ENCODE assay signal across 28 cellular contexts in the genomic region with DNA sequence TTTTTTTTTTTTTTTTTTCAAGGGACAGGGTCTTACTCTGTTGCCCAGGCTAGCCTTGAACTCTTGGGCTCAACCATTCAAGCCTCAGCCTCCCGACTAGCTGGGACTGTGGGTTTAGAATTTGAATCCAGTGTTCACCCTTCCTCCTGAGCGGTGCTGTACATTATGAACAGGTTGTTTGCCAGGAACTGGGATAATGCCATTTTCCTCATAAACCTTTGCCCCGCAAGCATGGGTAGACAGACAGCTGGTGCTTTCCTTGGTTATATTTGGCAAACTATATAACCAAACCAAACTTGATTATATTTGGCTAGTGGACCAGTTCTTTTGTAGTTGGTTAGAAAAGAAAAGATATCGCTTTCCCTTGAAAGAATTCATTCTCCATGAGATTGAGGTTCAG. TPM values are rescaled to one million over a fixed set of nuclear protein-coding genes. Genes with fewer than 3 reads are reported as not detected.
DNase-seq lines count a peak whose midpoint lies in the region; ATAC-seq and TF ChIP-seq lines count a peak whose summit lies in the region.
"Had no signal": no experiment of that assay in that cellular context is flagged by ENCODE, and none has a peak within 500 bp of the region (broad histone marks: within the 10 kb centered on the region; RNA-seq: fewer than 3 reads in every experiment).

No MANE protein-coding gene starts in this region.

- DNase-seq in MCF 10A (ENCODE audit: unreplicated experiment) (no peak), breast epithelium (ENCODE audit: low spot score in 2 of 2) (no peak), left colon (no peak), type B pancreatic cell (ENCODE audit: extremely low spot score, unreplicated experiment) (no peak)
- DNase-seq in stimulated activated naive B cell treated with anti-CD40 and anti-IgM and Interleukin-4, amounts not matched to agents 10 μg/mL and 1 μg/mL and 100 μg/mL, for 72 hours: no peak
- DNase-seq: activated CD4-positive, alpha-beta T cell treated with anti-CD3 and anti-CD28 coated beads, Interleukin-2, amount 10 ng/mL, durations not matched to agents 7 days and 5 days; activated naive CD4-positive, alpha-beta T cell treated with anti-CD3 and anti-CD28 coated beads, Interleukin-2, amount 50 U/mL, for 16 hours; caudate nucleus; CD8-positive, alpha-beta memory T cell; DMS153; endodermal cell; gastrocnemius medialis; HCEC 1CT; mesendoderm; MG63; natural killer cell; NCI-H1436; NCI-H82; PC-3; Right ventricle myocardium superior; stimulated activated naive CD8-positive, alpha-beta T cell treated with anti-CD3 and anti-CD28 coated beads, Interleukin-15, amount 100 ng/mL, for 72 hours; tibial artery; WERI-Rb-1 had no signal

- H3K4me1 Mint-ChIP-seq in MCF 10A (ENCODE audit: insufficient read depth, unreplicated experiment) (peaks cover 64% of the 10 kb centered on the region), type B pancreatic cell (ENCODE audit: unreplicated experiment) (peaks cover 50% of the 10 kb centered on the region)
- H3K4me1 Mint-ChIP-seq in stimulated activated naive B cell treated with anti-CD40 and anti-IgM and Interleukin-4, amounts not matched to agents 10 μg/mL and 1 μg/mL and 100 μg/mL, for 72 hours: peaks cover 81 to 99% of the 10 kb centered on the region in 2 donors

- H3K27ac ChIP-seq in breast epithelium: no peak overlapping the region
- peak overlapping the region; percentile 30; the same call in 1 of the 2 replicates for H3K27ac ChIP-seq in VCaP
- H3K27ac ChIP-seq: tibial artery, WERI-Rb-1 had no signal

- H3K27ac Mint-ChIP-seq in MCF 10A (ENCODE audit: low read depth, unreplicated experiment): peak overlapping the region; percentile 87
- H3K27ac Mint-ChIP-seq in stimulated activated naive B cell treated with anti-CD40 and anti-IgM and Interleukin-4, amounts not matched to agents 10 μg/mL and 1 μg/mL and 100 μg/mL, for 72 hours: peak overlapping the region; percentile 98
- no peak overlapping the region for H3K27ac Mint-ChIP-seq in type B pancreatic cell
- H3K27ac Mint-ChIP-seq: dendritic cell treated with granulocyte-macrophage colony-stimulating factor and Interleukin-4, amounts not matched to agents 40 ng/mL and 50 ng/mL, for 4 days; endodermal cell; stimulated activated naive CD8-positive, alpha-beta T cell treated with anti-CD3 and anti-CD28 coated beads, Interleukin-15, amount 100 ng/mL, for 72 hours had no signal

- BruUV-seq in MCF 10A (replicated peaks; lab: Mats Ljungman, UMichigan): no TSS peak

- POLR2A ChIA-PET in MCF 10A (lab: Yijun Ruan, JAX): interaction anchor here (0.5 to 2.7 kb wide), 13 partner anchors 8 to 235 kb away, joined by 3 to 32 read pairs (median 6); partner anchors contain the start of gene GALNT2

- no peak for TF ChIP-seq POLR2A in breast epithelium (IDR thresholded peaks at IDR 0.05)

- H3K36me3 Mint-ChIP-seq in MCF 10A (ENCODE audit: insufficient read depth, unreplicated experiment) (peaks cover 21% of the 10 kb centered on the region), type B pancreatic cell (peaks cover 8% of the 10 kb centered on the region)
- peaks cover 20 to 43% of the 10 kb centered on the region in 2 donors for H3K36me3 Mint-ChIP-seq in stimulated activated naive B cell treated with anti-CD40 and anti-IgM and Interleukin-4, amounts not matched to agents 10 μg/mL and 1 μg/mL and 100 μg/mL, for 72 hours
- H3K36me3 Mint-ChIP-seq: natural killer cell had no signal

- CTCF ChIA-PET in MCF 10A (lab: Yijun Ruan, JAX): interaction anchor here (0.6 to 2.0 kb wide), 10 partner anchors 8 to 449 kb away, joined by 3 to 8 read pairs (median 4); no protein-coding TSS in a partner anchor

- H3K36me3 ChIP-seq in breast epithelium: no peaks in the 10 kb centered on the region
- H3K36me3 ChIP-seq: gastrocnemius medialis, WERI-Rb-1 had no signal

- ATAC-seq in left colon: peak; percentile 83
- no peak for ATAC-seq in stimulated activated naive B cell treated with anti-CD40 and anti-IgM and Interleukin-4, amounts not matched to agents 10 μg/mL and 1 μg/mL and 100 μg/mL, for 72 hours (replicated peaks)
- no peak for ATAC-seq in GM18870 (IDR thresholded peaks at IDR 0.05; ENCODE audit: unreplicated experiment)
- no peak for ATAC-seq in GM21367 (IDR thresholded peaks at IDR 0.05; ENCODE audit: unreplicated experiment)
- ATAC-seq: gastrocnemius medialis; left lobe of liver; natural killer cell; PC-3; stimulated activated naive CD8-positive, alpha-beta T cell treated with anti-CD3 and anti-CD28 coated beads, Interleukin-15, amount 100 ng/mL, for 72 hours had no signal

- H3K27me3 Mint-ChIP-seq in MCF 10A (ENCODE audit: insufficient read depth, unreplicated experiment) (no peaks in the 10 kb centered on the region), type B pancreatic cell (peaks cover 22% of the 10 kb centered on the region)
- H3K27me3 Mint-ChIP-seq in stimulated activated naive B cell treated with anti-CD40 and anti-IgM and Interleukin-4, amounts not matched to agents 10 μg/mL and 1 μg/mL and 100 μg/mL, for 72 hours: no peaks in the 10 kb centered on the region
- H3K27me3 Mint-ChIP-seq: activated CD4-positive, alpha-beta T cell treated with anti-CD3 and anti-CD28 coated beads, Interleukin-2, amount 10 ng/mL, durations not matched to agents 7 days and 5 days; CD8-positive, alpha-beta memory T cell; dendritic cell treated with granulocyte-macrophage colony-stimulating factor and Interleukin-4, amounts not matched to agents 40 ng/mL and 50 ng/mL, for 4 days; stimulated activated naive CD8-positive, alpha-beta T cell treated with anti-CD3 and anti-CD28 coated beads, Interleukin-15, amount 100 ng/mL, for 72 hours had no signal

- no peaks in the 10 kb centered on the region for H3K9me3 Mint-ChIP-seq in MCF 10A (ENCODE audit: unreplicated experiment)
- no peaks in the 10 kb centered on the region for H3K9me3 Mint-ChIP-seq in stimulated activated naive B cell treated with anti-CD40 and anti-IgM and Interleukin-4, amounts not matched to agents 10 μg/mL and 1 μg/mL and 100 μg/mL, for 72 hours
- peaks cover 5% of the 10 kb centered on the region for H3K9me3 Mint-ChIP-seq in type B pancreatic cell
- H3K9me3 Mint-ChIP-seq: activated CD4-positive, alpha-beta T cell treated with anti-CD3 and anti-CD28 coated beads, Interleukin-2, amount 10 ng/mL, durations not matched to agents 7 days and 5 days; CD8-positive, alpha-beta memory T cell; dendritic cell treated with granulocyte-macrophage colony-stimulating factor and Interleukin-4, amounts not matched to agents 40 ng/mL and 50 ng/mL, for 4 days; endodermal cell; natural killer cell; stimulated activated naive CD8-positive, alpha-beta T cell treated with anti-CD3 and anti-CD28 coated beads, Interleukin-15, amount 100 ng/mL, for 72 hours had no signal

- intact Hi-C loops in MCF 10A (cut with micrococcal nuclease): no loop called here
- intact Hi-C loops in breast epithelium (cut with DNase I; ENCODE audit: low total_unique reads): no loop called here
- intact Hi-C loops in left colon (cut with DNase I, micrococcal nuclease): no loop called here

- H3K27me3 ChIP-seq in breast epithelium: no peaks in the 10 kb centered on the region
- H3K27me3 ChIP-seq: gastrocnemius medialis, MG63, tibial artery had no signal

- no peaks in the 10 kb centered on the region for H3K4me1 ChIP-seq in breast epithelium

- H3K4me3 Mint-ChIP-seq in MCF 10A (ENCODE audit: unreplicated experiment) (peak overlapping the region; percentile 9), type B pancreatic cell (no peak overlapping the region)
- H3K4me3 Mint-ChIP-seq in stimulated activated naive B cell treated with anti-CD40 and anti-IgM and Interleukin-4, amounts not matched to agents 10 μg/mL and 1 μg/mL and 100 μg/mL, for 72 hours: peak overlapping the region in 1 of 2 donors; percentile 60
- H3K4me3 Mint-ChIP-seq: activated CD4-positive, alpha-beta T cell treated with anti-CD3 and anti-CD28 coated beads, Interleukin-2, amount 10 ng/mL, durations not matched to agents 7 days and 5 days; dendritic cell treated with granulocyte-macrophage colony-stimulating factor and Interleukin-4, amounts not matched to agents 40 ng/mL and 50 ng/mL, for 4 days; endodermal cell had no signal

- no peak for TF ChIP-seq CTCF in MCF 10A (IDR thresholded peaks at IDR 0.05; ENCODE audit: unreplicated experiment)
- TF ChIP-seq CTCF in breast epithelium (IDR thresholded peaks at IDR 0.05): no peak
- no peak for TF ChIP-seq CTCF in VCaP (conservative IDR thresholded peaks at IDR 0.05)
- no peak for TF ChIP-seq CTCF in type B pancreatic cell (conservative IDR thresholded peaks at IDR 0.05)

- no peak overlapping the region for H3K4me3 ChIP-seq in breast epithelium
- H3K4me3 ChIP-seq: gastrocnemius medialis, MG63, tibial artery had no signal

- no peaks in the 10 kb centered on the region for H3K9me3 ChIP-seq in breast epithelium
- H3K9me3 ChIP-seq: gastrocnemius medialis, MG63, tibial artery had no signal

RNA-seq across cellular contexts. Expression of gene GALNT2, which starts 54.9 kb away (rescaled TPM):
- 104 and 114 TPM in 2 replicates for total RNA-seq in MCF 10A (2022)
- 10 to 100 TPM; 27.4 to 53.0 (median 42.6) TPM for total RNA-seq in breast epithelium
- 10 to 100 TPM; 56.8 to 63.2 TPM for total RNA-seq in left colon
- 39.9 and 66.3 TPM in 2 replicates for total RNA-seq in type B pancreatic cell (ENCODE audit: low replicate concordance)
